In the genomic region with DNA sequence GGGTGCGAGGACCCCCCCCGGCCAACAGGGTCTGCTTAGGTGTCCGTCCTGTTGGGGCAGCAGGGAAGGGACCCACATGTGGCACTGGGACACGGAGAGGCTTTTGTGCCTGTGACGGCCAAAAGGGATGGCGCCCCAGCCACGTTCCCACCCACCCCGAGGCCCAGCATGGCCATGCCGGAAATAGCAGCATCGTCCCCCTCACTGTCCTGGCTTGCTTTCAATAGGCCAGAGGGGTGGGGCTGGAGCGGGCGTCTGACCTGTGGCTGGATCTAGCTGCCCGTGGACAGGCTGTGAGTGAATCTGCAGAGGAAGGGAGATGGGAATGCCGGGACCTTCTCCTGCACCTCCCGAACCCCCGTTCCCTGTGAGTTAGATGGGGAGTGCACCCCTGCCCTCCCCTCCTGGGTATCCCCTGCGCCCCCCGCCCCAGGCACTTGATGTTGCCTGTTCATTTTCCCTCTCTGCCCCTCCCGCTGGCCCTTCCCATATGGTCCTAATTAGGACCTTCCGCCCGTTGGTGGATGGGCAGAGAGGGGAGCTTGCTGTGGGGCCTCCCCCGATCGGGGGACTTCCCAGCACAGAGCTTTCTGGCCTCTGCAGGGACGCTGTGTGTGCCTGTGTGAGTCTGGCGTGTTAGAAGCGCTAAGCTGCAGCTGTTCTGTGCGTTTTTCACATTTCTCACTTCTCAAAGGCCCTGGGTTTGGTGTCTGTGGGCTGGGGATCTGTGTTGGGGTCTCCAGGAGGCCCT, we compare ENCODE assay signal across 8 cellular contexts.
DNase-seq lines count a peak whose midpoint lies in the region; ATAC-seq and TF ChIP-seq lines count a peak whose summit lies in the region.

No MANE protein-coding gene starts in this region.

- peak overlapping the region; percentile 15 for H3K18ac ChIP-seq in mesendoderm (ENCODE audit: low read length)

- H3K27ac Mint-ChIP-seq in GM23338, result no peak overlapping the region
- H3K27ac Mint-ChIP-seq in Caco-2 (ENCODE audit: unreplicated experiment), result no peak overlapping the region

- H3K27ac ChIP-seq in GM23338 (ENCODE audit: low read depth) (no peak overlapping the region), mesendoderm (ENCODE audit: low read depth, low read length) (peak overlapping the region; percentile 25)

- H4K20me1 ChIP-seq in GM23338 (replicated peaks; ENCODE audit: insufficient read depth), result peaks cover 5% of the 10 kb centered on the region

- H2BK120ac ChIP-seq in mesendoderm (ENCODE audit: low read depth, low read length), result no peak overlapping the region

- H3K9ac ChIP-seq in adipocyte (ENCODE audit: low read length), result peak overlapping the region; percentile 29
- no peak overlapping the region for H3K9ac ChIP-seq in mesendoderm (ENCODE audit: low read length)

- no peak overlapping the region for H4K8ac ChIP-seq in mesendoderm (ENCODE audit: low read depth, low read length)

- H3K9me2 ChIP-seq in GM23338 (ENCODE audit: insufficient read depth), result no peaks in the 10 kb centered on the region

- no peak overlapping the region for H4K5ac ChIP-seq in mesendoderm (ENCODE audit: low read length)

- H3F3A ChIP-seq in GM23338 (replicated peaks; ENCODE audit: low read depth), result 0 out of 2 replicates have a peak, but pooled peaks cover 5% of the 10 kb centered on the region

- H3K4me1 ChIP-seq in GM23338 (ENCODE audit: insufficient read depth) (peaks cover 45% of the 10 kb centered on the region), adipocyte (ENCODE audit: control insufficient read depth, insufficient read depth, low read length) (peaks cover 66% of the 10 kb centered on the region), mesendoderm (ENCODE audit: control insufficient read depth, low read depth, low read length) (peaks cover 23% of the 10 kb centered on the region), Caco-2 (peaks cover 16% of the 10 kb centered on the region)

- peaks cover 70% of the 10 kb centered on the region for H3K79me2 ChIP-seq in GM23338 (replicated peaks; ENCODE audit: insufficient read depth)
- peaks cover 37% of the 10 kb centered on the region for H3K79me2 ChIP-seq in mesendoderm (ENCODE audit: control insufficient read depth, insufficient read depth, low read length)

- H3K9me3 ChIP-seq in adipocyte (ENCODE audit: control insufficient read depth, low read length) (no peaks in the 10 kb centered on the region), Caco-2 (no peaks in the 10 kb centered on the region)

- H2AFZ ChIP-seq in GM23338, result no peak overlapping the region

- H3K27me3 ChIP-seq in GM23338 (ENCODE audit: insufficient read depth) (no peaks in the 10 kb centered on the region), adipocyte (replicated peaks; ENCODE audit: control insufficient read depth, insufficient read depth, low read length) (no peaks in the 10 kb centered on the region), mesendoderm (ENCODE audit: insufficient read depth, low read length, poor library complexity) (no peaks in the 10 kb centered on the region), Caco-2 (replicated peaks; ENCODE audit: control insufficient read depth, insufficient read depth, low read length) (no peaks in the 10 kb centered on the region)

- DNase-seq in AG08396 (ENCODE audit: low spot score), result peak; percentile 56
- no peak for DNase-seq in GM23338 (ENCODE audit: low spot score)
- DNase-seq in adipocyte (ENCODE audit: low read depth), result peak; percentile 86
- no peak for DNase-seq in mesendoderm
- no peak for DNase-seq in NCI-H2107 treated with DMSO at 0.1 percent for 48 hours (lab: John Stamatoyannopoulos, UW; ENCODE audit: unreplicated experiment)
- DNase-seq in Caco-2, result no peak

- H3K4me2 ChIP-seq in GM23338 (0 out of 2 replicates have a peak overlapping the region, but pooled peaks have one; percentile 14), mesendoderm (ENCODE audit: low read length) (no peak overlapping the region)

- no peak overlapping the region for H3K4ac ChIP-seq in mesendoderm (ENCODE audit: low read depth, low read length)

- no peak for TF ChIP-seq CTCF in GM23338 (conservative IDR thresholded peaks at IDR 0.05; ENCODE audit: low read depth in 2 of 2)
- TF ChIP-seq CTCF in Caco-2 (IDR thresholded peaks at IDR 0.05; ENCODE audit: insufficient read depth in 1 of 2, low read depth in 1 of 2, low read length in 1 of 2, severe bottlenecking in 1 of 2, unreplicated experiment in 1 of 2), result no peak

- ATAC-seq in GM23338 (no peak), GM19035 (IDR thresholded peaks at IDR 0.05; ENCODE audit: unreplicated experiment) (no peak), HG03196 (IDR thresholded peaks at IDR 0.05; ENCODE audit: unreplicated experiment) (no peak)

- H3K56ac ChIP-seq in mesendoderm (ENCODE audit: low read length), result no peak overlapping the region

- H3K79me1 ChIP-seq in mesendoderm (ENCODE audit: low read length), result peaks cover 50% of the 10 kb centered on the region

- H3K36me3 ChIP-seq in GM23338 (ENCODE audit: insufficient read depth) (no peaks in the 10 kb centered on the region), adipocyte (ENCODE audit: control insufficient read depth, insufficient read depth, low read length, severe bottlenecking) (peaks cover 7% of the 10 kb centered on the region), mesendoderm (ENCODE audit: control insufficient read depth, insufficient read depth, low read length) (no peaks in the 10 kb centered on the region), Caco-2 (ENCODE audit: control insufficient read depth, insufficient read depth, low read length) (no peaks in the 10 kb centered on the region)

- no peak overlapping the region for H2AK5ac ChIP-seq in mesendoderm (ENCODE audit: low read length)

- no TSS peak for BruUV-seq in Caco-2 (replicated peaks; lab: Mats Ljungman, UMichigan)

- H3K27me3 Mint-ChIP-seq in GM23338 (ENCODE audit: insufficient read depth, low read depth, poor library complexity) (peaks cover 13% of the 10 kb centered on the region), Caco-2 (ENCODE audit: insufficient read depth, unreplicated experiment) (no peaks in the 10 kb centered on the region)

- H2BK5ac ChIP-seq in mesendoderm (ENCODE audit: low read length), result no peak overlapping the region

- no peak overlapping the region for H3K23ac ChIP-seq in mesendoderm (ENCODE audit: low read length)

- H2BK15ac ChIP-seq in mesendoderm (replicated peaks; ENCODE audit: low read depth), result no peak overlapping the region

- H3K9me3 Mint-ChIP-seq in GM23338, result no peaks in the 10 kb centered on the region
- H3K9me3 Mint-ChIP-seq in Caco-2 (ENCODE audit: unreplicated experiment), result no peaks in the 10 kb centered on the region

- H3K4me1 Mint-ChIP-seq in GM23338, result peaks cover 83% of the 10 kb centered on the region
- peaks cover 12% of the 10 kb centered on the region for H3K4me1 Mint-ChIP-seq in Caco-2 (ENCODE audit: low read depth, unreplicated experiment)

- CTCF ChIA-PET in Caco-2 (lab: Charles Lee), result interaction anchor here (0.5 kb wide), 1 partner anchor 1592 kb away, joined by 3 read pairs; no protein-coding TSS in a partner anchor

- intact Hi-C loops in Caco-2 (cut with micrococcal nuclease; ENCODE audit: unreplicated experiment), result loop anchor here (5.0 kb wide), 1 partner anchor 156 kb away; no protein-coding TSS in a partner anchor

- H3K4me3 Mint-ChIP-seq in GM23338 (no peak overlapping the region), Caco-2 (ENCODE audit: unreplicated experiment) (no peak overlapping the region)

- no peaks in the 10 kb centered on the region for H3K36me3 Mint-ChIP-seq in GM23338 (ENCODE audit: low read depth)
- H3K36me3 Mint-ChIP-seq in Caco-2 (ENCODE audit: insufficient read depth, unreplicated experiment), result peaks cover 32% of the 10 kb centered on the region

- WGBS in mesendoderm (ENCODE audit: extremely low coverage, insufficient coverage, low lambda C conversion rate), result no CpG with 5 or more reads among the region's 27 CpGs

- POLR2A ChIA-PET in Caco-2 (lab: Charles Lee), result no interaction called here

- H3K4me3 ChIP-seq in GM23338 (no peak overlapping the region), adipocyte (ENCODE audit: low read length) (no peak overlapping the region), mesendoderm (ENCODE audit: low read length) (no peak overlapping the region), Caco-2 (ENCODE audit: low read depth, low read length) (no peak overlapping the region)

TF ChIP-seq in GM23338, 12 proteins besides CTCF, POLR2A, EP300 and RAD21 (continues in another document):
- no peak for TF ChIP-seq ZNF114 (CRISPR knock-in tag; IDR thresholded peaks at IDR 0.05)
- no peak for TF ChIP-seq NANOG (IDR thresholded peaks at IDR 0.05; ENCODE audit: borderline replicate concordance)
- no peak for TF ChIP-seq STAT1 (IDR thresholded peaks at IDR 0.05; ENCODE audit: unreplicated experiment)
- no peak for TF ChIP-seq JUNB (IDR thresholded peaks at IDR 0.05; ENCODE audit: unreplicated experiment)
- TF ChIP-seq REST (IDR thresholded peaks at IDR 0.05; ENCODE audit: unreplicated experiment), result no peak
- TF ChIP-seq EZH2 (IDR thresholded peaks at IDR 0.05; ENCODE audit: low read depth, unreplicated experiment), result no peak
- no peak for TF ChIP-seq CREB1 (CRISPR knock-in tag; IDR thresholded peaks at IDR 0.05; ENCODE audit: low read depth)
- no peak for TF ChIP-seq EZH2phosphoT487 (IDR thresholded peaks at IDR 0.05; ENCODE audit: unreplicated experiment)

Comparison
In these comparisons a context has a peak if more than half of its experiments do, and no peak if none do; other contexts are left out.
1. DNase-seq: peak in AG08396 (single experiment) and adipocyte (single experiment); none in GM23338 (single experiment), mesendoderm (single experiment), NCI-H2107 treated with DMSO at 0.1 percent for 48 hours (single experiment) and Caco-2 (0 of 2).